Comparison of ENCODE assay signal across 1 cellular context in the genomic region with DNA sequence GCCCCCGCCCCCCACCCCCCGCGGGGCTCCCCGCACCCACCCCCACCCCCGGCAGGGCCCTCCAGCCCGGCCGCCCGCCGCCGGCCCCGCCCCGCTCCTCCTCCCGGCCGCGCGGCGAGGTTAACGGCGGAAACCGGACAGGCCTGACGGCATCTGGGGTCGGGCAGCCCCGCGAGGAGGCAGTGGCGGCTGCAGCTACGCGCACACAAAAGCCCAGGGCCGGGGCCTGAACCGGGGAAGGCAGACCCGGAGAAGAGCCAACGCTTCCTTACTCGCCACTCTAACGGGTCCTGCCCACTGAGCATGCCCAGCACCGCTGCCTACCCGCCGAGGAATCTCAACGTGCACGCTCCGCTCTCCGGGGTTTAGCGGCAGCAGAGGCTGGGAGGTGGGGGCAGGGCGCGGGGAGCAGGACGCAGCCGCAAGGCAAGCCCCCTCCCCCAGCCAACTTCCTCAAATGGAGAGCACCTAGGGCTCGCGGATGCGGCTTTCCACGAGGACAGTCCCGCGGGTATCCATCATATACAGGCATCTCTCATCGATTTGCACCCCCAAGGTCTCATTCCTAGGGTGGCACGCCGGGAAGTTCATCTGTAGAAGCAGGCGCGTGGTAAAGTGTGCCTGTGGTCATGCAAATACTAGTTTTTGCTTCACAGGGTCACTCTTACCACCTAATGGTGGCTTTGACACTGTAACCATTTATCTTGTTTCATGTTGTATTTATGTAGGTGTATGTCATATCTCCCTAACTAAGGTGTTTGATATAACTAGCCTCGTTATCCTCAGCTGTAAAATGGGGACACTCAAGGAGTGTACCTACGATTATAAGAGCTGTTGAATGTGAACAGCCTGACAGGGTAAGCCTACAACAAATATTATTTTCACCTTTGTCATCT.
TF ChIP-seq lines count a peak whose summit lies in the region.

A gene (minus strand): TSS at position 339 of the 896 bp plus-strand sequence. CDS start 761 bp downstream, outside the sequence.

TF ChIP-seq in HepG2, 621 proteins besides CTCF, POLR2A, EP300 and RAD21 (continued from another document and continues in another):
- TF ChIP-seq, protein P1, sequence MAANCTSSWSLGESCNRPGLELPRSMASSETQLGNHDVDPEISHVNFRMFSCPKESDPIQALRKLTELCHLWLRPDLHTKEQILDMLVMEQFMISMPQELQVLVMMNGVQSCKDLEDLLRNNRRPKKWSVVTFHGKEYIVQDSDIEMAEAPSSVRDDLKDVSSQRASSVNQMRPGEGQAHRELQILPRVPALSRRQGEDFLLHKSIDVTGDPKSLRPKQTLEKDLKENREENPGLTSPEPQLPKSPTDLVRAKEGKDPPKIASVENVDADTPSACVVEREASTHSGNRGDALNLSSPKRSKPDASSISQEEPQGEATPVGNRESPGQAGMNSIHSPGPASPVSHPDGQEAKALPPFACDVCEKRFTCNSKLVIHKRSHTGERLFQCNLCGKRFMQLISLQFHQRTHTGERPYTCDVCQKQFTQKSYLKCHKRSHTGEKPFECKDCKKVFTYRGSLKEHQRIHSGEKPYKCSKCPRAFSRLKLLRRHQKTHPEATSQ (CRISPR knock-in tag; IDR thresholded peaks at IDR 0.05; ENCODE audit: borderline replicate concordance): peak; percentile 80; the same call in 1 of the 2 replicates
- TF ChIP-seq ZNF558 (CRISPR knock-in tag; IDR thresholded peaks at IDR 0.05; ENCODE audit: borderline replicate concordance) (peak; percentile 99), TCF7 (IDR thresholded peaks at IDR 0.05; ENCODE audit: low read depth) (no peak), RNF2 (conservative IDR thresholded peaks at IDR 0.05; ENCODE audit: low read depth) (peak; percentile 84), SAFB2 (CRISPR knock-in tag; IDR thresholded peaks at IDR 0.05; ENCODE audit: borderline replicate concordance, low read depth) (peak; percentile 83; the same call in 1 of the 2 replicates), FOXP1 (IDR thresholded peaks at IDR 0.05) (no peak), FOXP1 (CRISPR knock-in tag; IDR thresholded peaks at IDR 0.05) (0 out of 2 replicates have a peak, but pooled peaks have one; percentile 47), TCF12 (IDR thresholded peaks at IDR 0.05) (no peak), TCF12 (CRISPR knock-in tag; IDR thresholded peaks at IDR 0.05) (peak; percentile 82; the same call in 1 of the 2 replicates), HOXA5 (CRISPR knock-in tag; IDR thresholded peaks at IDR 0.05) (peak; percentile 81), ATF7 (IDR thresholded peaks at IDR 0.05) (no peak), ATF7 (CRISPR knock-in tag; IDR thresholded peaks at IDR 0.05) (peak; percentile 79), EED (CRISPR knock-in tag; IDR thresholded peaks at IDR 0.05) (peak; percentile 99), KLF15 (CRISPR knock-in tag; IDR thresholded peaks at IDR 0.05; ENCODE audit: borderline replicate concordance) (peak; percentile 89; the same call in 1 of the 2 replicates), ZMAT3 (CRISPR knock-in tag; conservative IDR thresholded peaks at IDR 0.05) (no peak; the same call in 1 of the 2 replicates), YEATS2 (CRISPR knock-in tag; IDR thresholded peaks at IDR 0.05; ENCODE audit: borderline replicate concordance) (peak; percentile 84), SIN3A (IDR thresholded peaks at IDR 0.05; ENCODE audit: borderline replicate concordance, low read depth, low read length) (peak; percentile 76; the same call in 1 of the 2 replicates), ZNF652 (CRISPR knock-in tag; IDR thresholded peaks at IDR 0.05; ENCODE audit: borderline replicate concordance, low read depth) (peak; percentile 50; the same call in 1 of the 2 replicates), BORCS8-MEF2B (CRISPR knock-in tag; IDR thresholded peaks at IDR 0.05) (peak; percentile 96), ZNF746 (CRISPR knock-in tag; IDR thresholded peaks at IDR 0.05) (peak; percentile 78), SCMH1 (CRISPR knock-in tag; IDR thresholded peaks at IDR 0.05; ENCODE audit: borderline replicate concordance) (no peak), TEAD3 (CRISPR knock-in tag; optimal IDR thresholded peaks at IDR 0.05; ENCODE audit: borderline replicate concordance) (peak; percentile 96), FOXM1 (CRISPR knock-in tag; IDR thresholded peaks at IDR 0.05) (no peak), ZNF563 (CRISPR knock-in tag; IDR thresholded peaks at IDR 0.05) (peak; percentile 98), CREB1 (IDR thresholded peaks at IDR 0.05) (peak; percentile 80), CREB1 (CRISPR knock-in tag; IDR thresholded peaks at IDR 0.05) (no peak), MTF1 (CRISPR knock-in tag; IDR thresholded peaks at IDR 0.05) (no peak)
- TF ChIP-seq, protein P2, sequence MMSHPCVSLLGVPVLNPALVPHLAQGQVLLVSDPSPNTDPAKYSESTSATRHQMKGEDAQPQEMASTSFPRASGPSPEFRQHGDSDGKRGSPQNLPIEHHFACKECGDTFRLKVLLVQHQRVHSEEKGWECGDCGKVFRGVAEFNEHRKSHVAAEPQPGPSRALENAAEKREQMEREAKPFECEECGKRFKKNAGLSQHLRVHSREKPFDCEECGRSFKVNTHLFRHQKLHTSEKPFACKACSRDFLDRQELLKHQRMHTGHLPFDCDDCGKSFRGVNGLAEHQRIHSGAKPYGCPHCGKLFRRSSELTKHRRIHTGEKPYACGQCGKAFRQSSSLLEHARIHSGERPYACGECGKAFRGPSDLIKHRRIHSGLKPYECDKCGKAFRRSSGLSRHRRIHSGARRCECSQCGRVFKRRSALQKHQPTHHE (CRISPR knock-in tag; IDR thresholded peaks at IDR 0.05; ENCODE audit: borderline replicate concordance): peak; percentile 99
- TF ChIP-seq, protein P3, sequence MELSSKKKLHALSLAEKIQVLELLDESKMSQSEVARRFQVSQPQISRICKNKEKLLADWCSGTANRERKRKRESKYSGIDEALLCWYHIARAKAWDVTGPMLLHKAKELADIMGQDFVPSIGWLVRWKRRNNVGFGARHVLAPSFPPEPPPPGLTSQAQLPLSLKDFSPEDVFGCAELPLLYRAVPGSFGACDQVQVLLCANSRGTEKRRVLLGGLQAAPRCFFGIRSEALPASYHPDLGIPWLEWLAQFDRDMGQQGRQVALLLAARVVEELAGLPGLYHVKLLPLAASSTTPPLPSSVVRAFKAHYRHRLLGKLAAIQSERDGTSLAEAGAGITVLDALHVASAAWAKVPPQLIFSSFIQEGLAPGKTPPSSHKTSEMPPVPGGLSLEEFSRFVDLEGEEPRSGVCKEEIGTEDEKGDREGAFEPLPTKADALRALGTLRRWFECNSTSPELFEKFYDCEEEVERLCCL (CRISPR knock-in tag; IDR thresholded peaks at IDR 0.05; ENCODE audit: borderline replicate concordance): peak; percentile 88
- TF ChIP-seq, protein P4, sequence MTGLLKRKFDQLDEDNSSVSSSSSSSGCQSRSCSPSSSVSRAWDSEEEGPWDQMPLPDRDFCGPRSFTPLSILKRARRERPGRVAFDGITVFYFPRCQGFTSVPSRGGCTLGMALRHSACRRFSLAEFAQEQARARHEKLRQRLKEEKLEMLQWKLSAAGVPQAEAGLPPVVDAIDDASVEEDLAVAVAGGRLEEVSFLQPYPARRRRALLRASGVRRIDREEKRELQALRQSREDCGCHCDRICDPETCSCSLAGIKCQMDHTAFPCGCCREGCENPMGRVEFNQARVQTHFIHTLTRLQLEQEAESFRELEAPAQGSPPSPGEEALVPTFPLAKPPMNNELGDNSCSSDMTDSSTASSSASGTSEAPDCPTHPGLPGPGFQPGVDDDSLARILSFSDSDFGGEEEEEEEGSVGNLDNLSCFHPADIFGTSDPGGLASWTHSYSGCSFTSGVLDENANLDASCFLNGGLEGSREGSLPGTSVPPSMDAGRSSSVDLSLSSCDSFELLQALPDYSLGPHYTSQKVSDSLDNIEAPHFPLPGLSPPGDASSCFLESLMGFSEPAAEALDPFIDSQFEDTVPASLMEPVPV (CRISPR knock-in tag; IDR thresholded peaks at IDR 0.05): peak; percentile 97
- TF ChIP-seq, protein P5, sequence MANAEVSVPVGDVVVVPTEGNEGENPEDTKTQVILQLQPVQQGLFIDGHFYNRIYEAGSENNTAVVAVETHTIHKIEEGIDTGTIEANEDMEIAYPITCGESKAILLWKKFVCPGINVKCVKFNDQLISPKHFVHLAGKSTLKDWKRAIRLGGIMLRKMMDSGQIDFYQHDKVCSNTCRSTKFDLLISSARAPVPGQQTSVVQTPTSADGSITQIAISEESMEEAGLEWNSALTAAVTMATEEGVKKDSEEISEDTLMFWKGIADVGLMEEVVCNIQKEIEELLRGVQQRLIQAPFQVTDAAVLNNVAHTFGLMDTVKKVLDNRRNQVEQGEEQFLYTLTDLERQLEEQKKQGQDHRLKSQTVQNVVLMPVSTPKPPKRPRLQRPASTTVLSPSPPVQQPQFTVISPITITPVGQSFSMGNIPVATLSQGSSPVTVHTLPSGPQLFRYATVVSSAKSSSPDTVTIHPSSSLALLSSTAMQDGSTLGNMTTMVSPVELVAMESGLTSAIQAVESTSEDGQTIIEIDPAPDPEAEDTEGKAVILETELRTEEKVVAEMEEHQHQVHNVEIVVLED (CRISPR knock-in tag; IDR thresholded peaks at IDR 0.05; ENCODE audit: borderline replicate concordance): peak; percentile 87
- TF ChIP-seq, protein P6, sequence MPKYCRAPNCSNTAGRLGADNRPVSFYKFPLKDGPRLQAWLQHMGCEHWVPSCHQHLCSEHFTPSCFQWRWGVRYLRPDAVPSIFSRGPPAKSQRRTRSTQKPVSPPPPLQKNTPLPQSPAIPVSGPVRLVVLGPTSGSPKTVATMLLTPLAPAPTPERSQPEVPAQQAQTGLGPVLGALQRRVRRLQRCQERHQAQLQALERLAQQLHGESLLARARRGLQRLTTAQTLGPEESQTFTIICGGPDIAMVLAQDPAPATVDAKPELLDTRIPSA (CRISPR knock-in tag; IDR thresholded peaks at IDR 0.05; ENCODE audit: borderline replicate concordance): no peak
- TF ChIP-seq, protein P7, sequence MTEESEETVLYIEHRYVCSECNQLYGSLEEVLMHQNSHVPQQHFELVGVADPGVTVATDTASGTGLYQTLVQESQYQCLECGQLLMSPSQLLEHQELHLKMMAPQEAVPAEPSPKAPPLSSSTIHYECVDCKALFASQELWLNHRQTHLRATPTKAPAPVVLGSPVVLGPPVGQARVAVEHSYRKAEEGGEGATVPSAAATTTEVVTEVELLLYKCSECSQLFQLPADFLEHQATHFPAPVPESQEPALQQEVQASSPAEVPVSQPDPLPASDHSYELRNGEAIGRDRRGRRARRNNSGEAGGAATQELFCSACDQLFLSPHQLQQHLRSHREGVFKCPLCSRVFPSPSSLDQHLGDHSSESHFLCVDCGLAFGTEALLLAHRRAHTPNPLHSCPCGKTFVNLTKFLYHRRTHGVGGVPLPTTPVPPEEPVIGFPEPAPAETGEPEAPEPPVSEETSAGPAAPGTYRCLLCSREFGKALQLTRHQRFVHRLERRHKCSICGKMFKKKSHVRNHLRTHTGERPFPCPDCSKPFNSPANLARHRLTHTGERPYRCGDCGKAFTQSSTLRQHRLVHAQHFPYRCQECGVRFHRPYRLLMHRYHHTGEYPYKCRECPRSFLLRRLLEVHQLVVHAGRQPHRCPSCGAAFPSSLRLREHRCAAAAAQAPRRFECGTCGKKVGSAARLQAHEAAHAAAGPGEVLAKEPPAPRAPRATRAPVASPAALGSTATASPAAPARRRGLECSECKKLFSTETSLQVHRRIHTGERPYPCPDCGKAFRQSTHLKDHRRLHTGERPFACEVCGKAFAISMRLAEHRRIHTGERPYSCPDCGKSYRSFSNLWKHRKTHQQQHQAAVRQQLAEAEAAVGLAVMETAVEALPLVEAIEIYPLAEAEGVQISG (CRISPR knock-in tag; IDR thresholded peaks at IDR 0.05): peak; percentile 86
- TF ChIP-seq, protein P8, sequence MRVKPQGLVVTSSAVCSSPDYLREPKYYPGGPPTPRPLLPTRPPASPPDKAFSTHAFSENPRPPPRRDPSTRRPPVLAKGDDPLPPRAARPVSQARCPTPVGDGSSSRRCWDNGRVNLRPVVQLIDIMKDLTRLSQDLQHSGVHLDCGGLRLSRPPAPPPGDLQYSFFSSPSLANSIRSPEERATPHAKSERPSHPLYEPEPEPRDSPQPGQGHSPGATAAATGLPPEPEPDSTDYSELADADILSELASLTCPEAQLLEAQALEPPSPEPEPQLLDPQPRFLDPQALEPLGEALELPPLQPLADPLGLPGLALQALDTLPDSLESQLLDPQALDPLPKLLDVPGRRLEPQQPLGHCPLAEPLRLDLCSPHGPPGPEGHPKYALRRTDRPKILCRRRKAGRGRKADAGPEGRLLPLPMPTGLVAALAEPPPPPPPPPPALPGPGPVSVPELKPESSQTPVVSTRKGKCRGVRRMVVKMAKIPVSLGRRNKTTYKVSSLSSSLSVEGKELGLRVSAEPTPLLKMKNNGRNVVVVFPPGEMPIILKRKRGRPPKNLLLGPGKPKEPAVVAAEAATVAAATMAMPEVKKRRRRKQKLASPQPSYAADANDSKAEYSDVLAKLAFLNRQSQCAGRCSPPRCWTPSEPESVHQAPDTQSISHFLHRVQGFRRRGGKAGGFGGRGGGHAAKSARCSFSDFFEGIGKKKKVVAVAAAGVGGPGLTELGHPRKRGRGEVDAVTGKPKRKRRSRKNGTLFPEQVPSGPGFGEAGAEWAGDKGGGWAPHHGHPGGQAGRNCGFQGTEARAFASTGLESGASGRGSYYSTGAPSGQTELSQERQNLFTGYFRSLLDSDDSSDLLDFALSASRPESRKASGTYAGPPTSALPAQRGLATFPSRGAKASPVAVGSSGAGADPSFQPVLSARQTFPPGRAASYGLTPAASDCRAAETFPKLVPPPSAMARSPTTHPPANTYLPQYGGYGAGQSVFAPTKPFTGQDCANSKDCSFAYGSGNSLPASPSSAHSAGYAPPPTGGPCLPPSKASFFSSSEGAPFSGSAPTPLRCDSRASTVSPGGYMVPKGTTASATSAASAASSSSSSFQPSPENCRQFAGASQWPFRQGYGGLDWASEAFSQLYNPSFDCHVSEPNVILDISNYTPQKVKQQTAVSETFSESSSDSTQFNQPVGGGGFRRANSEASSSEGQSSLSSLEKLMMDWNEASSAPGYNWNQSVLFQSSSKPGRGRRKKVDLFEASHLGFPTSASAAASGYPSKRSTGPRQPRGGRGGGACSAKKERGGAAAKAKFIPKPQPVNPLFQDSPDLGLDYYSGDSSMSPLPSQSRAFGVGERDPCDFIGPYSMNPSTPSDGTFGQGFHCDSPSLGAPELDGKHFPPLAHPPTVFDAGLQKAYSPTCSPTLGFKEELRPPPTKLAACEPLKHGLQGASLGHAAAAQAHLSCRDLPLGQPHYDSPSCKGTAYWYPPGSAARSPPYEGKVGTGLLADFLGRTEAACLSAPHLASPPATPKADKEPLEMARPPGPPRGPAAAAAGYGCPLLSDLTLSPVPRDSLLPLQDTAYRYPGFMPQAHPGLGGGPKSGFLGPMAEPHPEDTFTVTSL (CRISPR knock-in tag; IDR thresholded peaks at IDR 0.05; ENCODE audit: borderline replicate concordance): no peak
- TF ChIP-seq, protein P9, sequence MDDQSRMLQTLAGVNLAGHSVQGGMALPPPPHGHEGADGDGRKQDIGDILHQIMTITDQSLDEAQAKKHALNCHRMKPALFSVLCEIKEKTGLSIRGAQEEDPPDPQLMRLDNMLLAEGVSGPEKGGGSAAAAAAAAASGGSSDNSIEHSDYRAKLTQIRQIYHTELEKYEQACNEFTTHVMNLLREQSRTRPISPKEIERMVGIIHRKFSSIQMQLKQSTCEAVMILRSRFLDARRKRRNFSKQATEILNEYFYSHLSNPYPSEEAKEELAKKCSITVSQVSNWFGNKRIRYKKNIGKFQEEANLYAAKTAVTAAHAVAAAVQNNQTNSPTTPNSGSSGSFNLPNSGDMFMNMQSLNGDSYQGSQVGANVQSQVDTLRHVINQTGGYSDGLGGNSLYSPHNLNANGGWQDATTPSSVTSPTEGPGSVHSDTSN (CRISPR knock-in tag; IDR thresholded peaks at IDR 0.05; ENCODE audit: borderline replicate concordance): no peak
